In the genomic region with DNA sequence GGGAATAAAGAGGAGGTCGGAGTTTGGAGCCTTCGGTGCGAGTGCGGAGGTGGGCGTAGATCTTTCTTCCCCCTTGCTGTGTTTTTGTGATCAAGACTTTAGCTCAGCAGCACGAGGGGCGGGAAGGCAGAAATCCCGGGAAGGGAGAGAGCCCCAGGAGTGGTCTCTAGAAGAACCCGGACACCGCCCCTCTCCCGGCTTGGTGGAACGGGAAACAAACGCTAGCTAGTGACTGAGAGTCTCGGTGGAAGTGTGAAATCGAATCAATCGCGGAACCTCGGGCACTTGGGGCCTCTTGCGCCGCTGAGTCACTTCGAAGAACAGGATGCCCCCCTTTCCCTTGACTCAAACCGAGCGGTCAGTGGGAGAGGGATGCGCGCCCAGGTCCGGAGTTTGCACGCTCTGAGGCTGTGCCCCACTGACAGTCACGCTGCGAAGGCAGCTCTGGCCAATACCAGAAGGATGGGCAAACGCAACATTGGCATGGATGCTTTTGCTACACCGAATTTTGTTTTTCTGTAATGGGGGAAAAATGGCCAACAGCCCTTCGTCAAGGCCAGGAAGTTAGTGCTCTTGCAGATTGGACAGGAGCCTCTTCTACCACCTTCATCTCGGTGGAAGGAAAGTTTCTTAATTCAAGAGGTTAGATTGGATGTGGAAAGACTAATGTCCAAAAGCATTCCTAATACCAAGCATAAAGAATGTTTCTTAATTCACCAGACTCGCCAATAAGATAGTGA, we compare ENCODE assay signal across 1 cellular context.
TF ChIP-seq lines count a peak whose summit lies in the region.

No MANE protein-coding gene starts in this region.

TF ChIP-seq in WTC11, 78 proteins besides CTCF, POLR2A, EP300 and RAD21 (continued from another document):
- TF ChIP-seq PRDM15 (CRISPR knock-in tag; IDR thresholded peaks at IDR 0.05) (peak; percentile 93), ETV6 (CRISPR knock-in tag; IDR thresholded peaks at IDR 0.05) (0 out of 2 replicates have a peak, but pooled peaks have one; percentile 24), ZNF138 (CRISPR knock-in tag; conservative IDR thresholded peaks at IDR 0.05) (no peak)
